Comparison of ENCODE assay signal across 20 cellular contexts in genomic region chr4:130985371-130985770, GRCh38.
"Had no signal": no experiment of that assay in that cellular context is flagged by ENCODE, and none has a peak within 500 bp of the region (broad histone marks: within the 10 kb centered on the region; RNA-seq: fewer than 3 reads in every experiment).

No MANE protein-coding gene starts in this region.

- H3K4me1 ChIP-seq: gastroesophageal sphincter, right atrium auricular region, tibial nerve, uterus had no signal

- DNase-seq: activated CD4-positive, alpha-beta T cell treated with anti-CD3 and anti-CD28 coated beads, Interleukin-2, amount 50 U/mL, for 4 hours; activated naive CD4-positive, alpha-beta T cell; activated naive CD8-positive, alpha-beta T cell treated with anti-CD3 and anti-CD28 coated beads, Interleukin-2, amount 10 ng/mL, durations not matched to agents 7 days and 5 days; activated T-cell treated with anti-CD3 and anti-CD28 coated beads for 4 hours; cerebellar nuclear complex; islet precursor cell; natural killer cell; occipital lobe; stimulated activated CD4-positive, alpha-beta T cell treated with anti-CD3 and anti-CD28 coated beads, Interleukin-15, amount 100 ng/mL, for 24 hours; stimulated activated CD4-positive, alpha-beta T cell treated with anti-CD3 and anti-CD28 coated beads, Interleukin-4, amount 100 ng/mL, for 1 hour; stimulated activated naive B cell treated with anti-CD40 and anti-IgM and Interleukin-4, amounts not matched to agents 10 μg/mL and 1 μg/mL and 100 μg/mL, for 72 hours; T-helper 2 cell; uterus had no signal

- H3K4me1 Mint-ChIP-seq: activated naive CD8-positive, alpha-beta T cell treated with anti-CD3 and anti-CD28 coated beads, Interleukin-2, amount 10 ng/mL, durations not matched to agents 7 days and 5 days; natural killer cell; stimulated activated naive B cell treated with anti-CD40 and anti-IgM and Interleukin-4, amounts not matched to agents 10 μg/mL and 1 μg/mL and 100 μg/mL, for 72 hours had no signal

- H3K27me3 ChIP-seq: gastroesophageal sphincter, right atrium auricular region, tibial nerve, uterus had no signal

- H3K9me3 ChIP-seq: gastroesophageal sphincter, right atrium auricular region, tibial nerve, uterus had no signal

- H3K4me3 ChIP-seq: gastroesophageal sphincter, right atrium auricular region, skin epidermis, tibial nerve, uterus had no signal

- H3K27ac ChIP-seq: gastroesophageal sphincter, right atrium auricular region, skin epidermis, tibial nerve, uterus had no signal

- ATAC-seq: activated CD4-positive, CD25-positive, alpha-beta regulatory T cell treated with anti-CD3 and anti-CD28 coated beads, Interleukin-2, amount 50 U/mL, for 24 hours; gastroesophageal sphincter; left lobe of liver; natural killer cell; stimulated activated naive B cell treated with anti-CD40 and anti-IgM and Interleukin-4, amounts not matched to agents 10 μg/mL and 1 μg/mL and 100 μg/mL, for 72 hours had no signal

- FAIRE-seq: TTC549 had no signal

- H3K27ac Mint-ChIP-seq: activated naive CD8-positive, alpha-beta T cell treated with anti-CD3 and anti-CD28 coated beads, Interleukin-2, amount 10 ng/mL, durations not matched to agents 7 days and 5 days; natural killer cell; stimulated activated naive B cell treated with anti-CD40 and anti-IgM and Interleukin-4, amounts not matched to agents 10 μg/mL and 1 μg/mL and 100 μg/mL, for 72 hours had no signal

- H3K27me3 Mint-ChIP-seq: activated naive CD8-positive, alpha-beta T cell treated with anti-CD3 and anti-CD28 coated beads, Interleukin-2, amount 10 ng/mL, durations not matched to agents 7 days and 5 days; stimulated activated naive B cell treated with anti-CD40 and anti-IgM and Interleukin-4, amounts not matched to agents 10 μg/mL and 1 μg/mL and 100 μg/mL, for 72 hours had no signal

- H3K36me3 Mint-ChIP-seq: activated naive CD8-positive, alpha-beta T cell treated with anti-CD3 and anti-CD28 coated beads, Interleukin-2, amount 10 ng/mL, durations not matched to agents 7 days and 5 days; natural killer cell; stimulated activated naive B cell treated with anti-CD40 and anti-IgM and Interleukin-4, amounts not matched to agents 10 μg/mL and 1 μg/mL and 100 μg/mL, for 72 hours had no signal

- H3K4me3 Mint-ChIP-seq: activated naive CD8-positive, alpha-beta T cell treated with anti-CD3 and anti-CD28 coated beads, Interleukin-2, amount 10 ng/mL, durations not matched to agents 7 days and 5 days; natural killer cell; stimulated activated naive B cell treated with anti-CD40 and anti-IgM and Interleukin-4, amounts not matched to agents 10 μg/mL and 1 μg/mL and 100 μg/mL, for 72 hours had no signal

- H3K36me3 ChIP-seq: gastroesophageal sphincter, right atrium auricular region, tibial nerve, uterus had no signal
